1 cellular context compared by ENCODE assay signal in the genomic region with DNA sequence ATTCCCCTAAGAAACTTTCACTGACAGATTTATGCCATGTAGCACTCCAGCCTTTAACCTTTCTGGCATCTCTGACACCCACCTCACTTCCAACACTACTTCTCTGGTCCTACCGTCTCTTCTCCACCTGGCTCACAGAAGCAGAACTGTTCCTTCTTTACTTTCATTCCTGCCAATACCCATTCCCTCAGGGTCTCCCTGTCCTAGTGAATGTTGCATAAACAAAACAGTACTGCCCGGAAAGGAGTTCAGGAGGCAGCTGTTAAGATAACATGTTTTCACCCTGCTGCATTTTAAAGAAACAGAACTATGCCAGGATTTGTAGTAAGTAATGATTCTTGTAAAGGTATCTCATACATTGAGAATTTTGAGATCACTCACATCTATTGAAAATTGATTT.
A peak's percentile ranks its signal among the peaks of the same experiment; 100 is the strongest.
TF ChIP-seq lines count a peak whose summit lies in the region.

No MANE protein-coding gene starts in this region.

TF ChIP-seq in K562, 482 proteins besides CTCF, POLR2A, EP300 and RAD21:
- TF ChIP-seq FOSL1 (tag; conservative IDR thresholded peaks at IDR 0.05) (no peak), MCM7 (IDR thresholded peaks at IDR 0.05) (0 out of 4 replicates have a peak, but pooled peaks of 1 of the 2 experiments have one; percentile 26), ZNF639 (CRISPR knock-in tag; conservative IDR thresholded peaks at IDR 0.05 in 1 of 2, IDR thresholded peaks at IDR 0.05 in 1 of 2) (0 out of 4 replicates have a peak, but pooled peaks of 1 of the 2 experiments have one; percentile 45), ZNF184 (CRISPR knock-in tag; IDR thresholded peaks at IDR 0.05) (0 out of 2 replicates have a peak, but pooled peaks have one; percentile 68), MYNN (IDR thresholded peaks at IDR 0.05) (no peak), MYNN (CRISPR knock-in tag; IDR thresholded peaks at IDR 0.05) (0 out of 2 replicates have a peak, but pooled peaks have one; percentile 20), NELFE (IDR thresholded peaks at IDR 0.05; ENCODE audit: insufficient read depth, insufficient read length) (no peak)
